ENCODE assay signal across 1 cellular context in genomic region chr10:114779803-114780609, GRCh38.
TF ChIP-seq lines count a peak whose summit lies in the region.

No MANE protein-coding gene starts in this region.

TF ChIP-seq in A549, 52 proteins besides CTCF, POLR2A, EP300 and RAD21 (continued from another document):
- TF ChIP-seq, protein P1, sequence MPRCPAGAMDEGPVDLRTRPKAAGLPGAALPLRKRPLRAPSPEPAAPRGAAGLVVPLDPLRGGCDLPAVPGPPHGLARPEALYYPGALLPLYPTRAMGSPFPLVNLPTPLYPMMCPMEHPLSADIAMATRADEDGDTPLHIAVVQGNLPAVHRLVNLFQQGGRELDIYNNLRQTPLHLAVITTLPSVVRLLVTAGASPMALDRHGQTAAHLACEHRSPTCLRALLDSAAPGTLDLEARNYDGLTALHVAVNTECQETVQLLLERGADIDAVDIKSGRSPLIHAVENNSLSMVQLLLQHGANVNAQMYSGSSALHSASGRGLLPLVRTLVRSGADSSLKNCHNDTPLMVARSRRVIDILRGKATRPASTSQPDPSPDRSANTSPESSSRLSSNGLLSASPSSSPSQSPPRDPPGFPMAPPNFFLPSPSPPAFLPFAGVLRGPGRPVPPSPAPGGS (IDR thresholded peaks at IDR 0.05), result peak; percentile 98
- no peak for TF ChIP-seq NFE2L2 (conservative IDR thresholded peaks at IDR 0.05; ENCODE audit: low read length)
- TF ChIP-seq, protein P2, sequence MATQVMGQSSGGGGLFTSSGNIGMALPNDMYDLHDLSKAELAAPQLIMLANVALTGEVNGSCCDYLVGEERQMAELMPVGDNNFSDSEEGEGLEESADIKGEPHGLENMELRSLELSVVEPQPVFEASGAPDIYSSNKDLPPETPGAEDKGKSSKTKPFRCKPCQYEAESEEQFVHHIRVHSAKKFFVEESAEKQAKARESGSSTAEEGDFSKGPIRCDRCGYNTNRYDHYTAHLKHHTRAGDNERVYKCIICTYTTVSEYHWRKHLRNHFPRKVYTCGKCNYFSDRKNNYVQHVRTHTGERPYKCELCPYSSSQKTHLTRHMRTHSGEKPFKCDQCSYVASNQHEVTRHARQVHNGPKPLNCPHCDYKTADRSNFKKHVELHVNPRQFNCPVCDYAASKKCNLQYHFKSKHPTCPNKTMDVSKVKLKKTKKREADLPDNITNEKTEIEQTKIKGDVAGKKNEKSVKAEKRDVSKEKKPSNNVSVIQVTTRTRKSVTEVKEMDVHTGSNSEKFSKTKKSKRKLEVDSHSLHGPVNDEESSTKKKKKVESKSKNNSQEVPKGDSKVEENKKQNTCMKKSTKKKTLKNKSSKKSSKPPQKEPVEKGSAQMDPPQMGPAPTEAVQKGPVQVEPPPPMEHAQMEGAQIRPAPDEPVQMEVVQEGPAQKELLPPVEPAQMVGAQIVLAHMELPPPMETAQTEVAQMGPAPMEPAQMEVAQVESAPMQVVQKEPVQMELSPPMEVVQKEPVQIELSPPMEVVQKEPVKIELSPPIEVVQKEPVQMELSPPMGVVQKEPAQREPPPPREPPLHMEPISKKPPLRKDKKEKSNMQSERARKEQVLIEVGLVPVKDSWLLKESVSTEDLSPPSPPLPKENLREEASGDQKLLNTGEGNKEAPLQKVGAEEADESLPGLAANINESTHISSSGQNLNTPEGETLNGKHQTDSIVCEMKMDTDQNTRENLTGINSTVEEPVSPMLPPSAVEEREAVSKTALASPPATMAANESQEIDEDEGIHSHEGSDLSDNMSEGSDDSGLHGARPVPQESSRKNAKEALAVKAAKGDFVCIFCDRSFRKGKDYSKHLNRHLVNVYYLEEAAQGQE (IDR thresholded peaks at IDR 0.05), result no peak
- no peak for TF ChIP-seq FOXS1 (CRISPR knock-in tag; IDR thresholded peaks at IDR 0.05)
- peak; percentile 78 to 92 for TF ChIP-seq CEBPB (IDR thresholded peaks at IDR 0.05)
- TF ChIP-seq TFCP2L1 (CRISPR knock-in tag; IDR thresholded peaks at IDR 0.05), result no peak
- TF ChIP-seq ESRRA (IDR thresholded peaks at IDR 0.05; ENCODE audit: borderline replicate concordance, low read length), result no peak; the same call in 1 of the 2 replicates
- no peak for TF ChIP-seq EHMT2 (IDR thresholded peaks at IDR 0.05; ENCODE audit: low read depth)
- TF ChIP-seq FOSB (CRISPR knock-in tag; IDR thresholded peaks at IDR 0.05), result no peak
- no peak for TF ChIP-seq SREBF2 (IDR thresholded peaks at IDR 0.05)
- TF ChIP-seq FOSL2 (IDR thresholded peaks at IDR 0.05), result peak; percentile 98
- peak; percentile 98 for TF ChIP-seq FOSL2 (CRISPR knock-in tag; IDR thresholded peaks at IDR 0.05)
- TF ChIP-seq HOXB13 (CRISPR knock-in tag; IDR thresholded peaks at IDR 0.05; ENCODE audit: low read depth), result no peak
- TF ChIP-seq, protein P3, sequence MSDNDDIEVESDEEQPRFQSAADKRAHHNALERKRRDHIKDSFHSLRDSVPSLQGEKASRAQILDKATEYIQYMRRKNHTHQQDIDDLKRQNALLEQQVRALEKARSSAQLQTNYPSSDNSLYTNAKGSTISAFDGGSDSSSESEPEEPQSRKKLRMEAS (IDR thresholded peaks at IDR 0.05), result peak; percentile 75
- TF ChIP-seq GATA3 (IDR thresholded peaks at IDR 0.05; ENCODE audit: borderline replicate concordance), result peak; percentile 97
- peak; percentile 99 for TF ChIP-seq JUNB (IDR thresholded peaks at IDR 0.05)
- TF ChIP-seq, protein P4, sequence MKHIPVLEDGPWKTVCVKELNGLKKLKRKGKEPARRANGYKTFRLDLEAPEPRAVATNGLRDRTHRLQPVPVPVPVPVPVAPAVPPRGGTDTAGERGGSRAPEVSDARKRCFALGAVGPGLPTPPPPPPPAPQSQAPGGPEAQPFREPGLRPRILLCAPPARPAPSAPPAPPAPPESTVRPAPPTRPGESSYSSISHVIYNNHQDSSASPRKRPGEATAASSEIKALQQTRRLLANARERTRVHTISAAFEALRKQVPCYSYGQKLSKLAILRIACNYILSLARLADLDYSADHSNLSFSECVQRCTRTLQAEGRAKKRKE (CRISPR knock-in tag; IDR thresholded peaks at IDR 0.05; ENCODE audit: low read depth), result no peak
- no peak for TF ChIP-seq HOXB5 (CRISPR knock-in tag; IDR thresholded peaks at IDR 0.05)
- TF ChIP-seq SMC3 (IDR thresholded peaks at IDR 0.05), result peak; percentile 51; the same call in 2 of the 3 replicates
- no peak; the same call in 1 of the 2 replicates for TF ChIP-seq PBX3 (IDR thresholded peaks at IDR 0.05)
- 0 out of 2 replicates have a peak, but pooled peaks have one; percentile 52 for TF ChIP-seq RARB (CRISPR knock-in tag; IDR thresholded peaks at IDR 0.05)
- TF ChIP-seq ZFP36 (IDR thresholded peaks at IDR 0.05; ENCODE audit: borderline replicate concordance, partially characterized antibody), result peak; percentile 13
- TF ChIP-seq USF2 (IDR thresholded peaks at IDR 0.05), result no peak
- TF ChIP-seq MYC (IDR thresholded peaks at IDR 0.05; ENCODE audit: borderline replicate concordance, low read length), result no peak
- peak; percentile 93 to 97 for TF ChIP-seq JUN (IDR thresholded peaks at IDR 0.05)
